ENCODE assay signal across 11 cellular contexts in genomic region chr1:6275826-6276764, GRCh38. TPM values are rescaled to one million over a fixed set of nuclear protein-coding genes. Genes with fewer than 3 reads are reported as not detected.
DNase-seq lines count a peak whose midpoint lies in the region; ATAC-seq and TF ChIP-seq lines count a peak whose summit lies in the region.
"Had no signal": no experiment of that assay in that cellular context is flagged by ENCODE, and none has a peak within 500 bp of the region (broad histone marks: within the 10 kb centered on the region; RNA-seq: fewer than 3 reads in every experiment).

No MANE protein-coding gene starts in this region.

- peaks cover 14% of the 10 kb centered on the region for H3K4me1 ChIP-seq in GM23248 (ENCODE audit: insufficient read depth)
- peaks cover 10 to 16% of the 10 kb centered on the region in 2 donors for H3K4me1 ChIP-seq in gastrocnemius medialis
- peaks cover 12% of the 10 kb centered on the region for H3K4me1 ChIP-seq in PC-3 (ENCODE audit: insufficient read depth, low read length)

- H3K9me3 ChIP-seq in GM23248 (ENCODE audit: low read depth) (no peaks in the 10 kb centered on the region), gastrocnemius medialis (no peaks in the 10 kb centered on the region), PC-3 (ENCODE audit: low read length) (no peaks in the 10 kb centered on the region)

- BruUV-seq in PC-3 (replicated peaks; lab: Mats Ljungman, UMichigan): no TSS peak

- H4K20me1 ChIP-seq in GM23248 (ENCODE audit: insufficient read depth) (no peaks in the 10 kb centered on the region), PC-3 (ENCODE audit: low read length) (no peaks in the 10 kb centered on the region)

- POLR2A ChIA-PET in PC-3 (lab: Charles Lee; ENCODE audit: unreplicated experiment): no interaction called here

- WGBS in GM23248 (ENCODE audit: low coverage in 1 of 2, low lambda C conversion rate in 2 of 2, missing lambda C conversion rate in 2 of 2), 2 experiments: 27 to 29% methylated on average over 34 to 35 of the region's 35 CpGs

- H3K27ac ChIP-seq in GM23248: peak overlapping the region; percentile 54
- H3K27ac ChIP-seq in gastrocnemius medialis: peak overlapping the region; percentile 39 to 81 (median 50)
- H3K27ac ChIP-seq in PC-3 (ENCODE audit: low read length): no peak overlapping the region

- no peaks in the 10 kb centered on the region for H3K36me3 ChIP-seq in GM23248 (ENCODE audit: low read depth)
- no peaks in the 10 kb centered on the region for H3K36me3 ChIP-seq in gastrocnemius medialis
- H3K36me3 ChIP-seq in PC-3 (ENCODE audit: low read depth, low read length): peaks cover 4% of the 10 kb centered on the region; the same call in 1 of the 2 replicates

- H3K79me2 ChIP-seq in GM23248 (ENCODE audit: insufficient read depth) (no peaks in the 10 kb centered on the region), PC-3 (ENCODE audit: low read length) (no peaks in the 10 kb centered on the region)

- peak; percentile 90 for DNase-seq in GM23248
- DNase-seq in astrocyte of the spinal cord (ENCODE audit: low read depth, low spot score): peak; percentile 56
- peak; percentile 99 for DNase-seq in hepatic stellate cell (ENCODE audit: low spot score)
- DNase-seq in gastrocnemius medialis: peak; percentile 36 to 55
- DNase-seq in NCI-H446 treated with DMSO at 0.1 percent for 48 hours (lab: John Stamatoyannopoulos, UW): no peak
- DNase-seq in PC-3: no peak
- no peak for DNase-seq in SKM-1 (lab: John Stamatoyannopoulos, UW; ENCODE audit: unreplicated experiment)
- DNase-seq: activated effector memory CD4-positive, alpha-beta T cell treated with anti-CD3 and anti-CD28 coated beads, Interleukin-2, amount 50 U/mL, for 16 hours had no signal

- peak overlapping the region; percentile 77 for H3K9ac ChIP-seq in GM23248
- no peak overlapping the region for H3K9ac ChIP-seq in PC-3 (ENCODE audit: low read length)

- no peaks in the 10 kb centered on the region for H3K27me3 ChIP-seq in GM23248 (replicated peaks; ENCODE audit: insufficient read depth)
- H3K27me3 ChIP-seq in gastrocnemius medialis: no peaks in the 10 kb centered on the region
- H3K27me3 ChIP-seq in PC-3 (ENCODE audit: low read length): no peaks in the 10 kb centered on the region

- H3F3A ChIP-seq in GM23248 (ENCODE audit: insufficient read depth): no peaks in the 10 kb centered on the region
- H3F3A ChIP-seq in PC-3 (ENCODE audit: low read length, unreplicated experiment): no peaks in the 10 kb centered on the region

- in situ Hi-C loops in GM23248 (cut with MboI) (no loop called here), astrocyte of the spinal cord (cut with HindIII; ENCODE audit: low sequenced_read_pairs) (no loop called here), gastrocnemius medialis (cut with MboI; ENCODE audit: low sequenced_read_pairs in 4 of 4) (no loop called here)

- TF ChIP-seq CTCF in astrocyte of the spinal cord (IDR thresholded peaks at IDR 0.05; ENCODE audit: low read depth, low read length) (no peak), gastrocnemius medialis (IDR thresholded peaks at IDR 0.05 in 4 of 5, conservative IDR thresholded peaks at IDR 0.05 in 1 of 5) (no peak), PC-3 (conservative IDR thresholded peaks at IDR 0.05; ENCODE audit: low read depth, low read length) (no peak)

- CTCF ChIA-PET in PC-3 (lab: Charles Lee): no interaction called here

- ATAC-seq in gastrocnemius medialis (peak; percentile 76 to 82), GM18858 (IDR thresholded peaks at IDR 0.05; ENCODE audit: unreplicated experiment) (no peak), PC-3 (no peak)
- ATAC-seq: left lobe of liver had no signal

- H3K4me3 ChIP-seq in GM23248: 0 out of 2 replicates have a peak overlapping the region, but pooled peaks have one; percentile 5
- H3K4me3 ChIP-seq in astrocyte of the spinal cord (ENCODE audit: low read depth, low read length): no peak overlapping the region
- H3K4me3 ChIP-seq in gastrocnemius medialis: peak overlapping the region in 3 of 4 donors; percentile 5 to 46 (median 16)
- H3K4me3 ChIP-seq in PC-3 (ENCODE audit: low read length): no peak overlapping the region

- peak overlapping the region; percentile 74 for H2AFZ ChIP-seq in GM23248
- H2AFZ ChIP-seq in PC-3 (ENCODE audit: low read length): no peak overlapping the region

- peak overlapping the region; percentile 14 for H3K4me2 ChIP-seq in GM23248 (ENCODE audit: unreplicated experiment)
- H3K4me2 ChIP-seq in PC-3 (ENCODE audit: low read length): no peak overlapping the region

- TF ChIP-seq POLR2A in gastrocnemius medialis (IDR thresholded peaks at IDR 0.05): no peak

- intact Hi-C loops in gastrocnemius medialis (cut with DNase I; ENCODE audit: low total_unique reads) (no loop called here), PC-3 (cut with micrococcal nuclease) (no loop called here)

- no peaks in the 10 kb centered on the region for H3K9me2 ChIP-seq in GM23248 (ENCODE audit: insufficient read depth)
- H3K9me2 ChIP-seq in PC-3 (replicated peaks; ENCODE audit: low read length): no peaks in the 10 kb centered on the region

RNA-seq across cellular contexts. Expression of gene GPR153, which starts 15.2 kb away (rescaled TPM):
- total RNA-seq in GM23248 (2014; rRNA removed; shearing (Covaris generic)): 8.0 and 8.6 TPM in 2 replicates
- polyA plus RNA-seq in GM23248 (2016; fragmentation: Nextera tagmentation; extraction: Ambion mirVana): 0.69 and 0.84 TPM in 2 replicates
- total RNA-seq in gastrocnemius medialis (1 to 10 TPM; 1.1 to 3.4 (median 2.0) TPM), PC-3 (2014; rRNA removed) (98.7 and 113 TPM in 2 replicates)

RNA-seq across cellular contexts. Expression of gene HES3, which starts 32.1 kb away (rescaled TPM):
- not detected in 2 replicates for total RNA-seq in GM23248 (2014; rRNA removed; shearing (Covaris generic))
- polyA plus RNA-seq in GM23248 (2016; fragmentation: Nextera tagmentation; extraction: Ambion mirVana): not detected in 2 replicates
- not detected for total RNA-seq in gastrocnemius medialis
- not detected in 2 replicates for total RNA-seq in PC-3 (2014; rRNA removed)
- total RNA-seq: left lobe of liver, subcutaneous adipose tissue had no signal

RNA-seq across cellular contexts. Expression of gene ICMT, which starts 40.3 kb away (rescaled TPM):
- total RNA-seq in GM23248 (2014; rRNA removed; shearing (Covaris generic)): 110 and 119 TPM in 2 replicates
- 69.4 and 71.5 TPM in 2 replicates for polyA plus RNA-seq in GM23248 (2016; fragmentation: Nextera tagmentation; extraction: Ambion mirVana)
- total RNA-seq in gastrocnemius medialis (100 to 1,000 TPM in 1 of 4 donors, 10 to 100 TPM in 3; 43.6 to 115 (median 93.7) TPM), PC-3 (2014; rRNA removed) (210 and 215 TPM in 2 replicates)

Comparison
In these comparisons a context has a peak if more than half of its experiments do, and no peak if none do; other contexts are left out.
1. DNase-seq: peak in GM23248 (single experiment), astrocyte of the spinal cord (single experiment), hepatic stellate cell (single experiment) and gastrocnemius medialis (2 of 2); none in NCI-H446 treated with DMSO at 0.1 percent for 48 hours (single experiment), PC-3 (single experiment) and SKM-1 (single experiment).
2. H3K4me3 ChIP-seq: peak in GM23248 (single experiment) and gastrocnemius medialis (3 of 4); none in astrocyte of the spinal cord (single experiment) and PC-3 (single experiment).
3. ATAC-seq: peak in gastrocnemius medialis (2 of 2); none in GM18858 (single experiment) and PC-3 (single experiment).
4. RNA of gene GPR153, which starts 15.2 kb away (total RNA-seq): 98.7 to 113 TPM in PC-3; 8.0 to 8.6 TPM in GM23248 and 1.1 to 3.4 TPM in gastrocnemius medialis; every median in the first group is over 10 times any median in the second.